17 cellular contexts compared by ENCODE assay signal in genomic region chr13:50401721-50402510, GRCh38.
DNase-seq lines count a peak whose midpoint lies in the region; ATAC-seq and TF ChIP-seq lines count a peak whose summit lies in the region.
"Had no signal": no experiment of that assay in that cellular context is flagged by ENCODE, and none has a peak within 500 bp of the region (broad histone marks: within the 10 kb centered on the region; RNA-seq: fewer than 3 reads in every experiment).

No MANE protein-coding gene starts in this region.

- 38% methylated on average over 4 of the region's 4 CpGs for WGBS in mammary epithelial cell (ENCODE audit: low coverage, missing lambda C conversion rate)

- no peaks in the 10 kb centered on the region for H3K27me3 ChIP-seq in A673 (replicated peaks; ENCODE audit: insufficient read depth, low read depth, low read length, poor library complexity)
- H3K27me3 ChIP-seq in mammary epithelial cell (ENCODE audit: insufficient read depth, low read length), result no peaks in the 10 kb centered on the region
- H3K27me3 ChIP-seq: Peyer's patch, uterus had no signal

- H3K4me3 ChIP-seq in A673 (ENCODE audit: low read depth, low read length, poor library complexity, severe bottlenecking) (no peak overlapping the region), HEK293 (ENCODE audit: low read depth, low read length) (no peak overlapping the region), mammary epithelial cell (replicated peaks in 1 of 3; ENCODE audit: insufficient read depth in 1 of 3, low read depth in 2 of 3, low read length in 3 of 3) (no peak overlapping the region)
- H3K4me3 ChIP-seq: left ventricle myocardium inferior, Peyer's patch, uterus had no signal

- H3K79me2 ChIP-seq in mammary epithelial cell (ENCODE audit: insufficient read depth, low read length), result no peaks in the 10 kb centered on the region

- intact Hi-C loops in A673 (cut with micrococcal nuclease; ENCODE audit: unreplicated experiment) (no loop called here), mammary epithelial cell (cut with micrococcal nuclease) (no loop called here)

- no peak for ATAC-seq in HG02970 (IDR thresholded peaks at IDR 0.05; ENCODE audit: low FRiP score, unreplicated experiment)
- ATAC-seq: stimulated activated memory B cell treated with anti-CD40 and anti-IgM and Interleukin-4, amounts not matched to agents 10 μg/mL and 1 μg/mL and 100 μg/mL, for 72 hours had no signal

- CTCF ChIA-PET in A673 (lab: Charles Lee), result no interaction called here
- CTCF ChIA-PET in HEK293 (lab: Yijun Ruan, JAX), result interaction anchor here (0.7 kb wide), 1 partner anchor 9 kb away, joined by 3 read pairs; no protein-coding TSS in a partner anchor
- CTCF ChIA-PET in mammary epithelial cell (lab: Charles Lee; ENCODE audit: low non-redundant PET), result no interaction called here

- H4K20me1 ChIP-seq in mammary epithelial cell (ENCODE audit: insufficient read depth, low read length), result no peaks in the 10 kb centered on the region

- no peak overlapping the region for H3K9ac ChIP-seq in mammary epithelial cell (ENCODE audit: insufficient read depth, low read length)

- peak overlapping the region; percentile 29 for H2AFZ ChIP-seq in mammary epithelial cell (ENCODE audit: low read depth, low read length)

- DNase-seq in A673 (ENCODE audit: low spot score) (peak; percentile 26), mammary epithelial cell (peak; percentile 77), kidney tubule cell (ENCODE audit: low spot score) (peak; percentile 10), cerebellar cortex (ENCODE audit: low spot score) (no peak), GM13976 (ENCODE audit: low spot score) (no peak), NCI-H345 treated with DMSO at 0.1 percent for 48 hours (lab: John Stamatoyannopoulos, UW; ENCODE audit: unreplicated experiment) (no peak)
- DNase-seq: activated CD4-positive, CD25-positive, alpha-beta regulatory T cell; activated gamma-delta T cell treated with Interleukin-2 at 50 U/mL for 16 hours; Kasumi-1; left ventricle myocardium inferior; naive B cell; NCI-H526; Peyer's patch; uterus had no signal

- H3K36me3 ChIP-seq in A673 (ENCODE audit: insufficient read depth, low read length, poor library complexity, severe bottlenecking) (no peaks in the 10 kb centered on the region), HEK293 (ENCODE audit: control insufficient read depth in 2 of 2, insufficient read depth in 1 of 2, low read length in 2 of 2) (no peaks in the 10 kb centered on the region), mammary epithelial cell (ENCODE audit: insufficient read depth, low read length) (no peaks in the 10 kb centered on the region)
- H3K36me3 ChIP-seq: left ventricle myocardium inferior, Peyer's patch, uterus had no signal

- dilution Hi-C loops in mammary epithelial cell (cut with HindIII; ENCODE audit: low sequenced_read_pairs), result no loop called here

- H3K9me3 ChIP-seq in A673 (ENCODE audit: low read depth, low read length, poor library complexity, severe bottlenecking), result no peaks in the 10 kb centered on the region
- no peaks in the 10 kb centered on the region for H3K9me3 ChIP-seq in HEK293 (ENCODE audit: control insufficient read depth, insufficient read depth, low read depth, low read length)
- no peaks in the 10 kb centered on the region for H3K9me3 ChIP-seq in mammary epithelial cell (replicated peaks; ENCODE audit: insufficient read depth, low read length)
- H3K9me3 ChIP-seq: left ventricle myocardium inferior, Peyer's patch, uterus had no signal

- H3K4me2 ChIP-seq in mammary epithelial cell (ENCODE audit: insufficient read depth, low read depth, low read length), result peak overlapping the region; percentile 16

- BruUV-seq in A673 (replicated peaks; lab: Mats Ljungman, UMichigan) (no TSS peak), mammary epithelial cell (replicated peaks; lab: Mats Ljungman, UMichigan) (no TSS peak)

- H3K27ac ChIP-seq in A673 (ENCODE audit: low read depth, low read length, poor library complexity, severe bottlenecking) (no peak overlapping the region), HEK293 (ENCODE audit: extremely low read depth, low read depth, low read length) (no peak overlapping the region), mammary epithelial cell (ENCODE audit: insufficient read depth, low read depth, low read length) (no peak overlapping the region)
- H3K27ac ChIP-seq: uterus had no signal

- POLR2A ChIA-PET in A673 (lab: Charles Lee; ENCODE audit: low non-redundant PET), result no interaction called here
- POLR2A ChIA-PET in HEK293 (lab: Yijun Ruan, JAX), result interaction anchor here (1.4 kb wide), 1 partner anchor 44 kb away, joined by 6 read pairs; no protein-coding TSS in a partner anchor

- TF ChIP-seq CTCF in A673 (conservative IDR thresholded peaks at IDR 0.05; ENCODE audit: low read depth, low read length) (no peak), HEK293 (tag by site-specific recombination; IDR thresholded peaks at IDR 0.05) (no peak), mammary epithelial cell (conservative IDR thresholded peaks at IDR 0.05 in 1 of 2, IDR thresholded peaks at IDR 0.05 in 1 of 2; ENCODE audit: extremely low read depth in 1 of 2, insufficient read depth in 1 of 2, low read depth in 1 of 2, low read length in 2 of 2) (no peak), GM13976 (IDR thresholded peaks at IDR 0.05; ENCODE audit: borderline replicate concordance, control extremely low read depth, extremely low read depth, insufficient read depth, missing control alignments) (no peak)

- in situ Hi-C loops in mammary epithelial cell (cut with MboI; ENCODE audit: low sequenced_read_pairs in 2 of 2) (no loop called here), GM13976 (cut with MboI; ENCODE audit: low sequenced_read_pairs, unreplicated experiment) (no loop called here)

- peaks cover 20% of the 10 kb centered on the region for H3K4me1 ChIP-seq in A673 (ENCODE audit: insufficient read depth, low read length, poor library complexity, severe bottlenecking)
- no peaks in the 10 kb centered on the region; the same call in 1 of the 2 replicates for H3K4me1 ChIP-seq in HEK293 (ENCODE audit: control insufficient read depth, insufficient read depth, low read length)
- peaks cover 13% of the 10 kb centered on the region for H3K4me1 ChIP-seq in mammary epithelial cell (ENCODE audit: insufficient read depth, low read length)
- H3K4me1 ChIP-seq: uterus had no signal

TF ChIP-seq in HEK293, 187 proteins besides CTCF, POLR2A, EP300 and RAD21 (continues in another document):
- no peak for TF ChIP-seq SCRT1 (tag by site-specific recombination; IDR thresholded peaks at IDR 0.05; ENCODE audit: borderline replicate concordance)
- TF ChIP-seq PATZ1 (tag by site-specific recombination; IDR thresholded peaks at IDR 0.05), result peak; percentile 26; the same call in 1 of the 2 replicates
- TF ChIP-seq SCRT2 (tag by site-specific recombination; IDR thresholded peaks at IDR 0.05), result no peak
- no peak for TF ChIP-seq ZNF670 (tag by site-specific recombination; IDR thresholded peaks at IDR 0.05; ENCODE audit: low read depth)
- TF ChIP-seq PRDM4 (tag by site-specific recombination; IDR thresholded peaks at IDR 0.05), result no peak
- no peak for TF ChIP-seq ZSCAN30 (tag by site-specific recombination; IDR thresholded peaks at IDR 0.05)
- TF ChIP-seq ZNF561 (tag by site-specific recombination; IDR thresholded peaks at IDR 0.05; ENCODE audit: borderline replicate concordance), result no peak
- TF ChIP-seq RBAK (tag by site-specific recombination; IDR thresholded peaks at IDR 0.05), result no peak

Comparison
In these comparisons a context has a peak if more than half of its experiments do, and no peak if none do; other contexts are left out.
1. DNase-seq: peak in A673 (single experiment), mammary epithelial cell (single experiment) and kidney tubule cell (single experiment); none in cerebellar cortex (single experiment), GM13976 (single experiment) and NCI-H345 treated with DMSO at 0.1 percent for 48 hours (single experiment).